10 cellular contexts compared by ENCODE assay signal in the genomic region with DNA sequence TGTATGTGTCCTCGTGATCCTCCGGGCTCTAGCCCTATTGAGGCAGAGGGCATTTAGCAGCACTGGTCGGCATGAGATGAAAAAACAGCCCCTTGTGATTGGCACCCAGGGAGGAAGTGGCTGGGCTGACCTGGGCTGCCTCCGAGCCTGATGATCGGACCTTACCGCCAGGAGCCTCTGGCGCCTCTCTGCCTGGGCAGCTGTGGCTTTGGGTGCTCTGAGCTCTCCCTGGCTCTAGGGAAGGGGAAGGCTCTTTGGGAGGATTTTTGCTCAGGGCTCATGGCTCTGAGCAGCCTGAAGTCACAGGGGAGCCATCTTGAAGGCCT. TPM values are rescaled to one million over a fixed set of nuclear protein-coding genes. Genes with fewer than 3 reads are reported as not detected.
DNase-seq lines count a peak whose midpoint lies in the region; ATAC-seq and TF ChIP-seq lines count a peak whose summit lies in the region.
"Had no signal": no experiment of that assay in that cellular context is flagged by ENCODE, and none has a peak within 500 bp of the region (broad histone marks: within the 10 kb centered on the region; RNA-seq: fewer than 3 reads in every experiment).

No MANE protein-coding gene starts in this region.

- H3K4me3 Mint-ChIP-seq in activated CD4-positive, alpha-beta memory T cell treated with anti-CD3 and anti-CD28 coated beads for 36 hours = no peak overlapping the region

- H3K18ac ChIP-seq in neuronal stem cell (ENCODE audit: low read length) = peak overlapping the region; percentile 85

- no peak for DNase-seq in AG04450 (ENCODE audit: low read depth, low spot score)
- no peak for DNase-seq in Panc1 (ENCODE audit: low read depth, low spot score)
- no peak for DNase-seq in epithelial cell of prostate (ENCODE audit: low read depth, low spot score)
- no peak for DNase-seq in neuronal stem cell (ENCODE audit: low spot score)
- no peak for DNase-seq in mesenteric fat pad (ENCODE audit: low spot score)
- no peak for DNase-seq in activated CD4-positive, alpha-beta memory T cell treated with anti-CD3 and anti-CD28 coated beads for 36 hours
- no peak for DNase-seq in SKM-1 (lab: John Stamatoyannopoulos, UW; ENCODE audit: unreplicated experiment)
- DNase-seq in stimulated activated CD4-positive, alpha-beta T cell treated with anti-CD3 and anti-CD28 coated beads, Interleukin-1b, Interleukin-23, amount 100 ng/mL, for 48 hours = no peak
- DNase-seq: NCI-H2227 treated with DMSO at 0.1 percent for 48 hours had no signal

- H3K4me3 ChIP-seq in AG04450 (ENCODE audit: low read depth, low read length) (no peak overlapping the region), Panc1 (ENCODE audit: low read depth in 2 of 2, low read length in 2 of 2) (no peak overlapping the region), neuronal stem cell (ENCODE audit: low read length in 2 of 2) (no peak overlapping the region)

- H3K27ac ChIP-seq in AG04450 (ENCODE audit: low read depth, low read length) (peak overlapping the region; percentile 97), Panc1 (ENCODE audit: low read length) (peak overlapping the region; percentile 26), epithelial cell of prostate (peak overlapping the region; percentile 88), neuronal stem cell (replicated peaks; ENCODE audit: low read length) (no peak overlapping the region)

- no peak overlapping the region for H2BK120ac ChIP-seq in neuronal stem cell (ENCODE audit: low read depth, low read length)

- peak overlapping the region; percentile 66 for H2AFZ ChIP-seq in neuronal stem cell (ENCODE audit: low read length)

- H3K9ac ChIP-seq in neuronal stem cell (ENCODE audit: low read depth, low read length, poor library complexity) = peak overlapping the region; percentile 47

- peak overlapping the region; percentile 88 for H2BK12ac ChIP-seq in neuronal stem cell (ENCODE audit: low read length)

- H3K27me3 ChIP-seq in AG04450 (ENCODE audit: control insufficient read depth, insufficient read depth, low read length) = no peaks in the 10 kb centered on the region
- H3K27me3 ChIP-seq in Panc1 (ENCODE audit: control insufficient read depth, insufficient read depth, low read length) = no peaks in the 10 kb centered on the region
- peaks cover 0 to 11% (median 0%) of the 10 kb centered on the region in 3 experiments for H3K27me3 ChIP-seq in neuronal stem cell (ENCODE audit: control insufficient read depth in 3 of 3, insufficient read depth in 3 of 3, low read depth in 1 of 3, low read length in 3 of 3)

- peak overlapping the region; percentile 99 for H2AK5ac ChIP-seq in neuronal stem cell (ENCODE audit: low read depth, low read length)

- H4K91ac ChIP-seq in neuronal stem cell (ENCODE audit: low read depth, low read length, poor library complexity) = peak overlapping the region; percentile 64

- peaks cover 11% of the 10 kb centered on the region for H3K4me1 Mint-ChIP-seq in activated CD4-positive, alpha-beta memory T cell treated with anti-CD3 and anti-CD28 coated beads for 36 hours (ENCODE audit: low read depth)

- H3K36me3 ChIP-seq in Panc1 (ENCODE audit: control insufficient read depth, insufficient read depth, low read length) = no peaks in the 10 kb centered on the region
- no peaks in the 10 kb centered on the region for H3K36me3 ChIP-seq in neuronal stem cell (replicated peaks in 1 of 2; ENCODE audit: control insufficient read depth in 2 of 2, insufficient read depth in 2 of 2, low read length in 2 of 2)

- H3K9me3 Mint-ChIP-seq in activated CD4-positive, alpha-beta memory T cell treated with anti-CD3 and anti-CD28 coated beads for 36 hours = no peaks in the 10 kb centered on the region

- in situ Hi-C loops in Panc1 (cut with HindIII; ENCODE audit: low pct_unique_long_range_greater_than_20kb, low sequenced_read_pairs) = no loop called here

- H3K36me3 Mint-ChIP-seq in activated CD4-positive, alpha-beta memory T cell treated with anti-CD3 and anti-CD28 coated beads for 36 hours = no peaks in the 10 kb centered on the region

- no peak overlapping the region for H4K8ac ChIP-seq in neuronal stem cell (ENCODE audit: low read depth, low read length)

- TF ChIP-seq CTCF in AG04450 (IDR thresholded peaks at IDR 0.05; ENCODE audit: low read depth, low read length) (no peak), Panc1 (IDR thresholded peaks at IDR 0.05) (no peak)

- peaks cover 41% of the 10 kb centered on the region for H3K4me1 ChIP-seq in Panc1 (ENCODE audit: control insufficient read depth, insufficient read depth, low read length)
- H3K4me1 ChIP-seq in neuronal stem cell (ENCODE audit: control insufficient read depth in 2 of 2, insufficient read depth in 1 of 2, low read depth in 1 of 2, low read length in 2 of 2) = peaks cover 24 to 30% of the 10 kb centered on the region in 2 donors

- CTCF ChIA-PET in AG04450 (lab: Charles Lee) = interaction anchor here (0.6 kb wide), 1 partner anchor 94 kb away, joined by 3 read pairs; no protein-coding TSS in a partner anchor
- CTCF ChIA-PET in Panc1 (lab: Charles Lee) = no interaction called here
- CTCF ChIA-PET in activated CD4-positive, alpha-beta memory T cell treated with anti-CD3 and anti-CD28 coated beads for 36 hours (lab: Charles Lee) = interaction anchor here (0.6 to 1.7 kb wide), 3 partner anchors 9 to 93 kb away, joined by 3 read pairs; a partner anchor contains a TSS

- H3K4ac ChIP-seq in neuronal stem cell (ENCODE audit: low read length) = peak overlapping the region; percentile 76

- peak overlapping the region; percentile 55 for H3K23ac ChIP-seq in neuronal stem cell (ENCODE audit: low read depth, low read length, poor library complexity)

- intact Hi-C loops in Panc1 (cut with micrococcal nuclease; ENCODE audit: unreplicated experiment) = no loop called here
- intact Hi-C loops in activated CD4-positive, alpha-beta memory T cell treated with anti-CD3 and anti-CD28 coated beads for 36 hours (cut with micrococcal nuclease) = no loop called here

- WGBS in neuronal stem cell (ENCODE audit: extremely low coverage in 2 of 2, insufficient read length in 2 of 2, insufficient replicate concordance in 1 of 2), 2 donors = no CpG with 5 or more reads among the region's 7 CpGs

- peak overlapping the region; percentile 67 for H2BK5ac ChIP-seq in neuronal stem cell (ENCODE audit: low read length)

- H3K27me3 Mint-ChIP-seq in activated CD4-positive, alpha-beta memory T cell treated with anti-CD3 and anti-CD28 coated beads for 36 hours = peaks cover 4% of the 10 kb centered on the region

- H2BK15ac ChIP-seq in neuronal stem cell (ENCODE audit: low read length) = peak overlapping the region; percentile 53

- 0 out of 2 replicates have a peak, but pooled peaks have one; percentile 4 for ATAC-seq in Panc1
- ATAC-seq: activated CD4-positive, CD25-positive, alpha-beta regulatory T cell treated with anti-CD3 and anti-CD28 coated beads, Interleukin-2, amount 50 U/mL, for 24 hours had no signal

- POLR2A ChIA-PET in AG04450 (lab: Yijun Ruan, JAX) (interaction anchor here (0.9 to 2.7 kb wide), 4 partner anchors 10 to 141 kb away, joined by 3 to 14 read pairs (median 10); a partner anchor contains a TSS), Panc1 (lab: Charles Lee) (interaction anchor here (0.7 kb wide), 1 partner anchor 224 kb away, joined by 3 read pairs; no protein-coding TSS in a partner anchor)
- POLR2A ChIA-PET in activated CD4-positive, alpha-beta memory T cell treated with anti-CD3 and anti-CD28 coated beads for 36 hours (lab: Charles Lee) = no interaction called here

- H3K14ac ChIP-seq in neuronal stem cell (ENCODE audit: low read length) = peak overlapping the region; percentile 47

- no peak overlapping the region for H3K4me2 ChIP-seq in neuronal stem cell (ENCODE audit: insufficient read depth, low read length, poor library complexity, severe bottlenecking)

- H3K9me3 ChIP-seq in AG04450 (ENCODE audit: control insufficient read depth, insufficient read depth, low read length) = no peaks in the 10 kb centered on the region; the same call in 1 of the 2 replicates
- no peaks in the 10 kb centered on the region for H3K9me3 ChIP-seq in Panc1 (ENCODE audit: control insufficient read depth, insufficient read depth, low read depth, low read length)
- H3K9me3 ChIP-seq in neuronal stem cell (replicated peaks in 1 of 2; ENCODE audit: control insufficient read depth in 2 of 2, insufficient read depth in 1 of 2, low read depth in 1 of 2, low read length in 2 of 2) = no peaks in the 10 kb centered on the region

- no peaks in the 10 kb centered on the region for H3K79me1 ChIP-seq in neuronal stem cell (ENCODE audit: low read depth, low read length)

- no peak overlapping the region for H3K27ac Mint-ChIP-seq in activated CD4-positive, alpha-beta memory T cell treated with anti-CD3 and anti-CD28 coated beads for 36 hours

- BruUV-seq in Panc1 (replicated peaks; lab: Mats Ljungman, UMichigan) = no TSS peak

RNA-seq across cellular contexts. Expression of a gene that starts 7.1 kb away (rescaled TPM):
- polyA plus RNA-seq in AG04450 (2011; rRNA removed) = 7.4 and 7.7 TPM in 2 replicates
- 3.1 and 5.3 TPM in 2 replicates for polyA minus RNA-seq in AG04450 (2011; rRNA and poly(A)+ RNA removed)
- total RNA-seq in Panc1 (2021; ENCODE audit: unreplicated experiment) = 6.0 TPM
- 16.3 TPM for polyA plus RNA-seq in Panc1 (2012; ENCODE audit: insufficient read length)
- polyA plus RNA-seq in neuronal stem cell (2013, experiment 1 of 2) = 0.98 TPM
- 0.96 TPM for polyA plus RNA-seq in neuronal stem cell (2013, experiment 2 of 2)
- 55.6 TPM for total RNA-seq in mesenteric fat pad
- not detected for total RNA-seq in activated CD4-positive, alpha-beta memory T cell treated with anti-CD3 and anti-CD28 coated beads for 36 hours

RNA-seq across cellular contexts. Expression of a gene that starts 9.4 kb away (rescaled TPM):
- polyA plus RNA-seq in AG04450 (2011; rRNA removed) = 0.69 and 1.9 TPM in 2 replicates
- 0.37 and 0.96 TPM in 2 replicates for polyA minus RNA-seq in AG04450 (2011; rRNA and poly(A)+ RNA removed)
- total RNA-seq in Panc1 (2021; ENCODE audit: unreplicated experiment) = 0.54 TPM
- 1.6 TPM for polyA plus RNA-seq in Panc1 (2012; ENCODE audit: insufficient read length)
- 1.4 TPM for polyA plus RNA-seq in neuronal stem cell (2013, experiment 1 of 2)
- polyA plus RNA-seq in neuronal stem cell (2013, experiment 2 of 2) = 1.2 TPM
- total RNA-seq in mesenteric fat pad = 5.4 TPM
- total RNA-seq in activated CD4-positive, alpha-beta memory T cell treated with anti-CD3 and anti-CD28 coated beads for 36 hours = not detected

RNA-seq across cellular contexts. Expression of a gene that starts 29.2 kb away (rescaled TPM):
- 5.4 and 8.7 TPM in 2 replicates for polyA plus RNA-seq in AG04450 (2011; rRNA removed)
- polyA minus RNA-seq in AG04450 (2011; rRNA and poly(A)+ RNA removed) = 6.8 and 7.7 TPM in 2 replicates
- total RNA-seq in Panc1 (2021; ENCODE audit: unreplicated experiment) (67.8 TPM), mesenteric fat pad (52.7 TPM)
- 77.4 TPM for polyA plus RNA-seq in Panc1 (2012; ENCODE audit: insufficient read length)
- 2.4 TPM for polyA plus RNA-seq in neuronal stem cell (2013, experiment 1 of 2)
- 2.3 TPM for polyA plus RNA-seq in neuronal stem cell (2013, experiment 2 of 2)
- total RNA-seq in activated CD4-positive, alpha-beta memory T cell treated with anti-CD3 and anti-CD28 coated beads for 36 hours = 10 to 100 TPM; 28.9 to 30.0 TPM

RNA-seq across cellular contexts. Expression of a gene that starts 55.2 kb away (rescaled TPM):
- 0.17 and 0.36 TPM in 2 replicates for polyA plus RNA-seq in AG04450 (2011; rRNA removed)
- 0.83 TPM in 1 of 2 replicates, not detected in the other for polyA minus RNA-seq in AG04450 (2011; rRNA and poly(A)+ RNA removed)
- total RNA-seq in Panc1 (2021; ENCODE audit: unreplicated experiment) = 23.0 TPM
- polyA plus RNA-seq in Panc1 (2012; ENCODE audit: insufficient read length) = 26.2 TPM
- polyA plus RNA-seq in neuronal stem cell (2013, experiment 1 of 2) = 0.35 TPM
- 0.50 TPM for polyA plus RNA-seq in neuronal stem cell (2013, experiment 2 of 2)
- total RNA-seq in mesenteric fat pad = 5.5 TPM
- total RNA-seq in activated CD4-positive, alpha-beta memory T cell treated with anti-CD3 and anti-CD28 coated beads for 36 hours = under 1 TPM; 0.19 to 0.51 TPM
